Comparison of ENCODE assay signal across 8 cellular contexts in genomic region chr1:23530750-23531651, GRCh38. TPM values are rescaled to one million over a fixed set of nuclear protein-coding genes. Genes with fewer than 3 reads are reported as not detected.
DNase-seq lines count a peak whose midpoint lies in the region; ATAC-seq, FAIRE-seq and TF ChIP-seq lines count a peak whose summit lies in the region.

E2F2 (minus strand) TSS chr1:23531233; CDS start chr1:23530793, 440 bp downstream.

- ATAC-seq in HG03135 (IDR thresholded peaks at IDR 0.05; ENCODE audit: unreplicated experiment) = peak; percentile 36
- ATAC-seq in GM18498 (IDR thresholded peaks at IDR 0.05; ENCODE audit: unreplicated experiment) = no peak

- FAIRE-seq in GM12892 (lab: Jason Lieb, UNC) = peak; percentile 73

- no peak for TF ChIP-seq POLR2A in GM12892 (IDR thresholded peaks at IDR 0.05; ENCODE audit: low read depth, low read length)

- peak; percentile 86 for DNase-seq in GM12892 (ENCODE audit: insufficient read length)
- DNase-seq in NCI-H446 treated with DMSO at 0.1 percent for 48 hours (lab: John Stamatoyannopoulos, UW) = peak; percentile 90
- peak; percentile 68 for DNase-seq in activated CD4-positive, alpha-beta T cell treated with anti-CD3 and anti-CD28 coated beads for 1 hour
- DNase-seq in cerebellum (ENCODE audit: low spot score) = peak; percentile 95
- DNase-seq in kidney tubule cell (ENCODE audit: low spot score) = peak; percentile 84
- peak; percentile 44 to 71 (median 60) for DNase-seq in stimulated activated CD4-positive, alpha-beta T cell treated with anti-CD3 and anti-CD28 coated beads, Interleukin-1b, Interleukin-23, amount 100 ng/mL, for 24 hours (ENCODE audit: low read depth in 4 of 4, low spot score in 1 of 4)

RNA-seq across cellular contexts. Expression of gene E2F2, which starts in this region (rescaled TPM):
- polyA plus RNA-seq in GM12892 (2012; ENCODE audit: missing spikeins) = 2.0 TPM
- total RNA-seq in cerebellum = 3.1 TPM
